37 cellular contexts compared by ENCODE assay signal in the genomic region with DNA sequence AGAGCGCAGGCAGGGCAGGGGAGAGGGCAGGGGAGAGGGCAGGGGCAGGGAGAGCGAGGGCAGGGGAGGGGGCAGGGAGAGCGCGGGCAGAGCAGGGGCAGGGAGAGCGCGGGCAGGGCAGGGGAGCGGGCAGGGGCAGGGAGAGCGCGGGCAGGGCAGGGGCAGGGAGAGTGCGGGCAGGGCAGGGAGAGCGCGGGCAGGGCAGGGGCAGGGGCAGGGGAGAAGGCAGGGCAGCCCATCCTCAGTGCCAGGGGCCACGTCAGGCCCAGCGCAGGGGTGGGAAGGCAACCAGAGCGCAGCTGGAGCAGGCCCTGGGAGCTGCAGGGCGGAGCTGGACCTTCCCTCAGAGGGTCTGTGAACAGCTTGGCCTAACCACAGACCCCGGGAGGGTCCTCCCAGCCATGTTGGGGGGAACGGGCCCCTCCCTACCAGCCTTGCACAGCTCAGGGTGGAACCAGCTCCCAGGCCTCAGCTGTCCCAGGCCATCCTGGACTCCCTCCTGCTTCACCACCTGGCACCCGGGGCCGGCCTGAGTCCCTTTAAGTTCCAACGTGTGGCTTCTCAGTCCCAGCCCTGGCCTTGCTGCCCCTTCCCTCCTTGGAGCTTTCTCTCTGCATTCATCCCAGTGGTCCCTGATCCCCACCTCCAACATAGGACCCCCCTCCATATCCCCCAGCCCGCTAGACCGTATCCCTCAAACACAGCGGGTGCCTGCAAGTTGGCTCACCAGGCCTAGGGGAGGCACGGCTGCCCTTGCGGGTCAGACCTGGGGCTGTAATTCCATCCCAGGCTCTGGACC. TPM values are rescaled to one million over a fixed set of nuclear protein-coding genes. Genes with fewer than 3 reads are reported as not detected.
A peak's percentile ranks its signal among the peaks of the same experiment; 100 is the strongest.
DNase-seq lines count a peak whose midpoint lies in the region; ATAC-seq, FAIRE-seq and TF ChIP-seq lines count a peak whose summit lies in the region.
"Had no signal": no experiment of that assay in that cellular context is flagged by ENCODE, and none has a peak within 500 bp of the region (broad histone marks: within the 10 kb centered on the region; RNA-seq: fewer than 3 reads in every experiment).

No MANE protein-coding gene starts in this region.

- in situ Hi-C loops in K562 (cut with MboI), result no loop called here

- H3K27ac Mint-ChIP-seq in H9 (0 out of 7 replicates have a peak overlapping the region, but pooled peaks of 1 of the 3 experiments have one; percentile 65), nephron (peak overlapping the region; percentile 71 to 79 (median 72)), neural progenitor cell (no peak overlapping the region)
- H3K27ac Mint-ChIP-seq: activated CD4-positive, alpha-beta T cell treated with anti-CD3 and anti-CD28 coated beads for 36 hours; activated CD8-positive, alpha-beta T cell treated with anti-CD3 and anti-CD28 coated beads, Interleukin-2, amount 10 ng/mL, durations not matched to agents 7 days and 5 days; activated naive CD4-positive, alpha-beta T cell treated with anti-CD3 and anti-CD28 coated beads, Interleukin-2, amount 50 U/mL, for 24 hours; activated T-helper 17 cell treated with anti-CD3 and anti-CD28 coated beads, Interleukin-2, amount 50 U/mL, for 72 hours; type B pancreatic cell had no signal

- H2BK5ac ChIP-seq in H9 (ENCODE audit: insufficient read length, low read length), result no peak overlapping the region

- H3K9me3 Mint-ChIP-seq in H9 (no peaks in the 10 kb centered on the region), nephron (no peaks in the 10 kb centered on the region), neural progenitor cell (no peaks in the 10 kb centered on the region)
- H3K9me3 Mint-ChIP-seq: activated naive CD4-positive, alpha-beta T cell treated with anti-CD3 and anti-CD28 coated beads, Interleukin-2, amount 50 U/mL, for 24 hours; activated T-helper 17 cell treated with anti-CD3 and anti-CD28 coated beads, Interleukin-2, amount 50 U/mL, for 72 hours; neural crest cell; type B pancreatic cell had no signal

- H3K18ac ChIP-seq in H9 (ENCODE audit: insufficient read length, low read depth, low read length), result no peak overlapping the region

- BruUV-seq in K562 (replicated peaks; lab: Mats Ljungman, UMichigan), result no TSS peak

- H2AFZ ChIP-seq in H9 (ENCODE audit: low read length) (no peak overlapping the region), K562 (ENCODE audit: low read depth, low read length) (no peak overlapping the region), neural progenitor cell (replicated peaks) (no peak overlapping the region)
- H2AFZ ChIP-seq: hepatocyte had no signal

- ATAC-seq in K562 (no peak), aorta (ENCODE audit: low FRiP score) (no peak)
- ATAC-seq: activated CD4-positive, alpha-beta T cell treated with anti-CD3 and anti-CD28 coated beads for 36 hours; activated CD8-positive, alpha-beta T cell treated with anti-CD3 and anti-CD28 coated beads, Interleukin-2, amount 10 ng/mL, durations not matched to agents 7 days and 5 days; activated T-helper 17 cell treated with anti-CD3 and anti-CD28 coated beads, Interleukin-2, amount 50 U/mL, for 72 hours; gastroesophageal sphincter had no signal

- peaks cover 75% of the 10 kb centered on the region for H3K4me1 ChIP-seq in BLaER1
- H3K4me1 ChIP-seq in H9 (ENCODE audit: insufficient read depth, low read length), result no peaks in the 10 kb centered on the region
- peaks cover 12 to 57% of the 10 kb centered on the region in 2 experiments for H3K4me1 ChIP-seq in K562 (replicated peaks in 1 of 2; ENCODE audit: control insufficient read depth in 2 of 2, insufficient read depth in 2 of 2, low read length in 2 of 2)
- H3K4me1 ChIP-seq in aorta (ENCODE audit: control insufficient read depth in 1 of 2, insufficient read depth in 2 of 2, low read length in 2 of 2), result no peaks in the 10 kb centered on the region
- peaks cover 15% of the 10 kb centered on the region for H3K4me1 ChIP-seq in neural progenitor cell

- H2BK20ac ChIP-seq in H9 (ENCODE audit: low read depth, low read length, poor library complexity, severe bottlenecking), result no peak overlapping the region

- CTCF ChIA-PET in K562 (lab: Yijun Ruan, JAX; ENCODE audit: low intra/inter-chr PET ratio), result no interaction called here

- TF ChIP-seq CTCF in H9 (conservative IDR thresholded peaks at IDR 0.05), result no peak
- TF ChIP-seq CTCF in K562 (IDR thresholded peaks at IDR 0.05 in 2 of 3, conservative IDR thresholded peaks at IDR 0.05 in 1 of 3; ENCODE audit: insufficient read depth in 2 of 3, low read depth in 1 of 3, low read length in 3 of 3), result no peak
- no peak for TF ChIP-seq CTCF in nephron (IDR thresholded peaks at IDR 0.05; ENCODE audit: unreplicated experiment in 3 of 3)
- no peak for TF ChIP-seq CTCF in neural progenitor cell (IDR thresholded peaks at IDR 0.05)

- WGBS in H9 (ENCODE audit: extremely low coverage, insufficient read length, low lambda C conversion rate), result no CpG with 5 or more reads among the region's 26 CpGs
- 46% methylated on average over 6 of the region's 26 CpGs for WGBS in K562 (ENCODE audit: insufficient coverage, low coverage, missing lambda C conversion rate)
- 81 to 87% methylated on average over 16 to 26 of the region's 26 CpGs for WGBS in aorta, 2 donors

- no peak overlapping the region for H3K27ac ChIP-seq in BLaER1
- H3K27ac ChIP-seq in H9 (ENCODE audit: insufficient read length, low read depth, low read length), result no peak overlapping the region
- H3K27ac ChIP-seq in K562 (ENCODE audit: extremely low read depth, low read depth, low read length), result no peak overlapping the region
- no peak overlapping the region for H3K27ac ChIP-seq in aorta (ENCODE audit: low read depth in 1 of 2, low read length in 2 of 2)
- no peak overlapping the region for H3K27ac ChIP-seq in neural progenitor cell
- H3K27ac ChIP-seq: colonic mucosa, hepatocyte had no signal

- no peak overlapping the region for H4K5ac ChIP-seq in H9 (ENCODE audit: insufficient read length, low read depth, low read length)

- no peak overlapping the region; a peak in 1 of 5 replicates for H3K4me3 Mint-ChIP-seq in H9
- no peak overlapping the region for H3K4me3 Mint-ChIP-seq in nephron
- no peak overlapping the region for H3K4me3 Mint-ChIP-seq in neural progenitor cell
- H3K4me3 Mint-ChIP-seq: activated CD4-positive, alpha-beta T cell treated with anti-CD3 and anti-CD28 coated beads for 36 hours; activated CD8-positive, alpha-beta T cell treated with anti-CD3 and anti-CD28 coated beads, Interleukin-2, amount 10 ng/mL, durations not matched to agents 7 days and 5 days; activated naive CD4-positive, alpha-beta T cell treated with anti-CD3 and anti-CD28 coated beads, Interleukin-2, amount 50 U/mL, for 24 hours; activated T-helper 17 cell treated with anti-CD3 and anti-CD28 coated beads, Interleukin-2, amount 50 U/mL, for 72 hours; neural crest cell; type B pancreatic cell had no signal

- H4K91ac ChIP-seq in H9 (ENCODE audit: insufficient read length, low read depth, low read length), result no peak overlapping the region

- TF ChIP-seq RAD21 in K562 (CRISPR knock-in tag; conservative IDR thresholded peaks at IDR 0.05 in 1 of 2, IDR thresholded peaks at IDR 0.05 in 1 of 2), result no peak

- TF ChIP-seq EP300 in K562 (IDR thresholded peaks at IDR 0.05; ENCODE audit: low read length), result no peak

- peaks cover 7 to 37% of the 10 kb centered on the region in 2 experiments for H3K4me1 Mint-ChIP-seq in H9
- H3K4me1 Mint-ChIP-seq in nephron, result peaks cover 29% of the 10 kb centered on the region
- peaks cover 22% of the 10 kb centered on the region for H3K4me1 Mint-ChIP-seq in neural progenitor cell
- H3K4me1 Mint-ChIP-seq: activated CD4-positive, alpha-beta T cell treated with anti-CD3 and anti-CD28 coated beads for 36 hours; activated naive CD4-positive, alpha-beta T cell treated with anti-CD3 and anti-CD28 coated beads, Interleukin-2, amount 50 U/mL, for 24 hours; activated T-helper 17 cell treated with anti-CD3 and anti-CD28 coated beads, Interleukin-2, amount 50 U/mL, for 72 hours had no signal

- H3K79me2 ChIP-seq in H9 (ENCODE audit: insufficient read depth, low read length) (no peaks in the 10 kb centered on the region), K562 (ENCODE audit: control insufficient read depth, insufficient read depth, low read length) (no peaks in the 10 kb centered on the region), neural progenitor cell (ENCODE audit: low read depth) (no peaks in the 10 kb centered on the region)
- H3K79me2 ChIP-seq: hepatocyte had no signal

- H3K23me2 ChIP-seq in H9 (ENCODE audit: insufficient read length, low read depth, low read length, poor library complexity, severe bottlenecking), result peaks cover 4% of the 10 kb centered on the region

- H3T11ph ChIP-seq in H9 (ENCODE audit: low read length), result no peak overlapping the region

- no peak overlapping the region for H3K4ac ChIP-seq in H9 (ENCODE audit: low read depth, low read length)

- H3K36me3 Mint-ChIP-seq in H9 (ENCODE audit: insufficient read depth in 1 of 3, low read depth in 3 of 3), result no peaks in the 10 kb centered on the region
- no peaks in the 10 kb centered on the region for H3K36me3 Mint-ChIP-seq in nephron (ENCODE audit: low read depth)
- no peaks in the 10 kb centered on the region for H3K36me3 Mint-ChIP-seq in neural progenitor cell
- H3K36me3 Mint-ChIP-seq: activated naive CD4-positive, alpha-beta T cell treated with anti-CD3 and anti-CD28 coated beads, Interleukin-2, amount 50 U/mL, for 24 hours; type B pancreatic cell had no signal

- TF ChIP-seq POLR2A in K562 (conservative IDR thresholded peaks at IDR 0.05), result no peak

- no peak overlapping the region for H4K8ac ChIP-seq in H9 (replicated peaks; ENCODE audit: insufficient read length, low read depth, low read length)

- no peak for FAIRE-seq in K562 (lab: Jason Lieb, UNC)
- FAIRE-seq: bronchial epithelial cell, G401.6 had no signal

- H3K27me3 ChIP-seq in BLaER1, result peaks cover 36% of the 10 kb centered on the region
- no peaks in the 10 kb centered on the region; the same call in 1 of the 2 replicates for H3K27me3 ChIP-seq in H9 (ENCODE audit: insufficient read depth, low read length)
- no peaks in the 10 kb centered on the region; a peak in 1 of 5 replicates for H3K27me3 ChIP-seq in K562 (ENCODE audit: control insufficient read depth in 2 of 2, insufficient read depth in 2 of 2, low read length in 2 of 2)
- H3K27me3 ChIP-seq in aorta (ENCODE audit: control insufficient read depth in 1 of 2, insufficient read depth in 2 of 2, low read length in 1 of 2), result no peaks in the 10 kb centered on the region
- peaks cover 28% of the 10 kb centered on the region for H3K27me3 ChIP-seq in neural progenitor cell
- H3K27me3 ChIP-seq: hepatocyte, right atrium auricular region had no signal

- H3K9me3 ChIP-seq in BLaER1 (no peaks in the 10 kb centered on the region), H9 (ENCODE audit: control insufficient read depth, low read depth, low read length) (no peaks in the 10 kb centered on the region), K562 (replicated peaks; ENCODE audit: control insufficient read depth, insufficient read depth, low read depth, low read length) (no peaks in the 10 kb centered on the region), aorta (ENCODE audit: control insufficient read depth, low read length) (no peaks in the 10 kb centered on the region), neural progenitor cell (ENCODE audit: low read depth) (no peaks in the 10 kb centered on the region)
- H3K9me3 ChIP-seq: colonic mucosa, gastroesophageal sphincter, right atrium auricular region had no signal

- H3K4me2 ChIP-seq in BLaER1 (peak overlapping the region; percentile 69), H9 (ENCODE audit: insufficient read depth, insufficient read length, low read length) (no peak overlapping the region), K562 (ENCODE audit: insufficient read depth, low read length) (no peak overlapping the region), neural progenitor cell (no peak overlapping the region)
- H3K4me2 ChIP-seq: hepatocyte had no signal

- intact Hi-C loops in K562 (cut with micrococcal nuclease), result no loop called here
- intact Hi-C loops in aorta (cut with DNase I), result no loop called here

- H3K23ac ChIP-seq in H9 (ENCODE audit: insufficient read length, low read depth, low read length), result no peak overlapping the region

- no peaks in the 10 kb centered on the region for H3K9me1 ChIP-seq in K562 (ENCODE audit: control insufficient read depth, insufficient read depth, low read length)

- no peaks in the 10 kb centered on the region for H3K36me3 ChIP-seq in BLaER1
- no peaks in the 10 kb centered on the region for H3K36me3 ChIP-seq in K562 (ENCODE audit: control insufficient read depth, insufficient read depth, low read length)
- H3K36me3 ChIP-seq in aorta (ENCODE audit: control insufficient read depth in 1 of 2, insufficient read depth in 2 of 2, low read length in 1 of 2), result no peaks in the 10 kb centered on the region
- no peaks in the 10 kb centered on the region for H3K36me3 ChIP-seq in neural progenitor cell
- H3K36me3 ChIP-seq: colonic mucosa, gastroesophageal sphincter, right atrium auricular region had no signal

- H2BK12ac ChIP-seq in H9 (ENCODE audit: insufficient read length, low read depth, low read length), result no peak overlapping the region

- DNase-seq in H9 (peak; percentile 30), K562 (ENCODE audit: extremely low read depth in 1 of 4, low spot score in 3 of 4) (no peak), T-helper 1 cell (no peak), aorta (no peak), neural progenitor cell (ENCODE audit: low spot score) (no peak), T-helper 9 cell (no peak)
- DNase-seq: ACHN; activated CD4-positive, alpha-beta T cell treated with anti-CD3 and anti-CD28 coated beads for 36 hours; activated CD8-positive, alpha-beta T cell treated with anti-CD3 and anti-CD28 coated beads, Interleukin-2, amount 10 ng/mL, durations not matched to agents 7 days and 5 days; amniotic stem cell; colonic mucosa; effector CD8-positive, alpha-beta T cell; KBM-7; mammary epithelial cell; NCI-H1105; NCI-H1930; NCI-H526 treated with DMSO at 0.1 percent for 48 hours; NK-92 treated with Interleukin-12 subunit alpha and Interleukin-12 subunit beta, amount 100 ng/mL, for 24 hours; SHP77; stimulated activated CD4-positive, alpha-beta T cell treated with anti-CD3 and anti-CD28 coated beads, Interleukin-12 subunit alpha, Interleukin-12 subunit beta, amount 100 ng/mL, for 4 hours; stimulated activated CD4-positive, alpha-beta T cell treated with anti-CD3 and anti-CD28 coated beads, Interleukin-2, amount 100 ng/mL, for 48 hours had no signal

- H3K4me3 ChIP-seq in BLaER1 (no peak overlapping the region), K562 (no peak overlapping the region), aorta (ENCODE audit: low read length in 2 of 2) (no peak overlapping the region), neural progenitor cell (no peak overlapping the region)
- H3K4me3 ChIP-seq: colonic mucosa, gastroesophageal sphincter, hepatocyte, right atrium auricular region had no signal

- H3K79me1 ChIP-seq in H9 (ENCODE audit: insufficient read depth, low read depth, low read length, poor library complexity, severe bottlenecking), result no peaks in the 10 kb centered on the region

- no peak overlapping the region for H2AK5ac ChIP-seq in H9 (ENCODE audit: insufficient read length, low read length)

- POLR2A ChIA-PET in K562 (lab: Yijun Ruan, JAX), result interaction anchor here (0.6 to 1.2 kb wide), 3 partner anchors 12 to 26 kb away, joined by 3 to 6 read pairs (median 4); no protein-coding TSS in a partner anchor

- H3K27me3 Mint-ChIP-seq in H9 (ENCODE audit: low read depth), result peaks cover 21% of the 10 kb centered on the region
- H3K27me3 Mint-ChIP-seq in nephron (ENCODE audit: low read depth), result no peaks in the 10 kb centered on the region
- peaks cover 16% of the 10 kb centered on the region for H3K27me3 Mint-ChIP-seq in neural progenitor cell (ENCODE audit: insufficient read depth, low read depth)
- H3K27me3 Mint-ChIP-seq: type B pancreatic cell had no signal

- H3K9ac ChIP-seq in BLaER1 (no peak overlapping the region), H9 (ENCODE audit: extremely low read depth, insufficient read length, low read length) (no peak overlapping the region), K562 (ENCODE audit: insufficient read depth in 1 of 2, low read depth in 2 of 2, low read length in 2 of 2) (peak overlapping the region in 1 of 2 experiments; percentile 52; a peak in 1 of 4 replicates), neural progenitor cell (no peak overlapping the region)

- H4K20me1 ChIP-seq in BLaER1 (peaks cover 20% of the 10 kb centered on the region), H9 (ENCODE audit: control insufficient read depth, insufficient read depth, insufficient read length) (no peaks in the 10 kb centered on the region), K562 (replicated peaks; ENCODE audit: control insufficient read depth, insufficient read depth, low read length) (no peaks in the 10 kb centered on the region), neural progenitor cell (ENCODE audit: low read depth) (no peaks in the 10 kb centered on the region)

- H3F3A ChIP-seq in neural progenitor cell (ENCODE audit: low read depth), result peaks cover 22% of the 10 kb centered on the region

- H3K14ac ChIP-seq in H9 (ENCODE audit: insufficient read depth, low read length), result no peak overlapping the region

- H2BK15ac ChIP-seq in H9 (ENCODE audit: low read depth, low read length), result no peak overlapping the region

- H2BK120ac ChIP-seq in H9 (ENCODE audit: low read depth, low read length, poor library complexity, severe bottlenecking), result no peak overlapping the region

- no peak overlapping the region for H3K56ac ChIP-seq in H9 (ENCODE audit: insufficient read length, low read depth, low read length)

RNA-seq across cellular contexts. Expression of a gene that starts 5.5 kb away (rescaled TPM):
- total RNA-seq in H9 (2021) (27.1 and 27.3 TPM in 2 replicates), K562 (2014; rRNA removed) (2.2 and 2.6 TPM in 2 replicates), K562 (2014; rRNA removed; fragmentation: Illumina TruSeq; extraction: Trizol) (0.38 and 0.40 TPM in 2 replicates), K562 (2015; rRNA removed; fragmentation: Illumina TruSeq; extraction: Trizol) (2.3 TPM in 2 replicates), K562 (2021) (4.1 and 4.6 TPM in 2 replicates), aorta (10 to 100 TPM; 17.4 to 22.7 TPM), neural progenitor cell (ENCODE audit: low replicate concordance) (8.1 and 13.9 TPM in 2 replicates)
- total RNA-seq in K562 (2011; cell fraction: chromatin; rRNA removed; ENCODE audit: low replicate concordance), result 6.4 and 23.8 TPM in 2 replicates
- 8.2 and 11.0 TPM in 2 replicates for total RNA-seq in K562 (2011; cell fraction: nucleolus; rRNA removed)
- 6.0 and 7.5 TPM in 2 replicates for total RNA-seq in K562 (2011; cell fraction: nucleoplasm; rRNA removed)
- polyA plus RNA-seq in K562 (2011; rRNA removed) (1.1 and 1.7 TPM in 2 replicates), K562 (2014; fragmentation: Illumina TruSeq; extraction: Trizol) (0.39 and 1.1 TPM in 2 replicates), K562 (2014; fragmentation: Nextera tagmentation; extraction: Ambion mirVana) (under 1 TPM; 0.29 to 0.58 TPM), K562 (2014; rRNA removed) (1.3 and 2.0 TPM in 2 replicates), aorta (1 to 10 TPM in 1 of 2 donors, under 1 TPM in 1; 0.50 to 2.1 TPM)
- 1.7 and 3.0 TPM in 2 replicates for polyA plus RNA-seq in K562 (2011; cell fraction: cytosol; rRNA removed)
- 4.8 and 8.1 TPM in 2 replicates for polyA plus RNA-seq in K562 (2011; cell fraction: nucleus; rRNA removed)
- 2.3 and 3.0 TPM in 2 replicates for polyA plus RNA-seq in K562 (2012)
- polyA minus RNA-seq in K562 (2011; rRNA and poly(A)+ RNA removed), result 13.0 and 13.5 TPM in 2 replicates
- 14.3 and 18.7 TPM in 2 replicates for polyA minus RNA-seq in K562 (2011; cell fraction: cytosol; rRNA and poly(A)+ RNA removed)
- polyA minus RNA-seq in K562 (2011; cell fraction: nucleus; rRNA and poly(A)+ RNA removed), result 4.2 and 5.1 TPM in 2 replicates

RNA-seq across cellular contexts. Expression of a gene that starts 24.8 kb away (rescaled TPM):
- total RNA-seq in H9 (2021), result not detected in 2 replicates
- total RNA-seq in K562 (2011; cell fraction: chromatin; rRNA removed; ENCODE audit: low replicate concordance), result not detected in 2 replicates
- not detected in 2 replicates for total RNA-seq in K562 (2011; cell fraction: nucleolus; rRNA removed)
- total RNA-seq in K562 (2011; cell fraction: nucleoplasm; rRNA removed), result not detected in 2 replicates
- not detected in 2 replicates for total RNA-seq in K562 (2014; rRNA removed)
- not detected in 2 replicates for total RNA-seq in K562 (2014; rRNA removed; fragmentation: Illumina TruSeq; extraction: Trizol)
- not detected in 2 replicates for total RNA-seq in K562 (2015; rRNA removed; fragmentation: Illumina TruSeq; extraction: Trizol)
- not detected in 2 replicates for total RNA-seq in K562 (2021)
- not detected in 2 replicates for polyA plus RNA-seq in K562 (2011; rRNA removed)
- not detected in 2 replicates for polyA plus RNA-seq in K562 (2011; cell fraction: cytosol; rRNA removed)
- polyA plus RNA-seq in K562 (2011; cell fraction: nucleus; rRNA removed), result not detected in 2 replicates
- polyA plus RNA-seq in K562 (2012), result not detected in 2 replicates
- not detected in 2 replicates for polyA plus RNA-seq in K562 (2014; fragmentation: Illumina TruSeq; extraction: Trizol)
- polyA plus RNA-seq in K562 (2014; fragmentation: Nextera tagmentation; extraction: Ambion mirVana), result not detected
- not detected in 2 replicates for polyA plus RNA-seq in K562 (2014; rRNA removed)
- not detected in 2 replicates for polyA minus RNA-seq in K562 (2011; rRNA and poly(A)+ RNA removed)
- not detected in 2 replicates for polyA minus RNA-seq in K562 (2011; cell fraction: cytosol; rRNA and poly(A)+ RNA removed)
- not detected in 2 replicates for polyA minus RNA-seq in K562 (2011; cell fraction: nucleus; rRNA and poly(A)+ RNA removed)
- not detected for total RNA-seq in aorta
- polyA plus RNA-seq in aorta, result under 1 TPM in 1 of 2 donors, not detected in 1; 0.38 TPM
- total RNA-seq in neural progenitor cell (ENCODE audit: low replicate concordance), result not detected in 2 replicates
- total RNA-seq: activated CD8-positive, alpha-beta T cell treated with anti-CD3 and anti-CD28 coated beads, Interleukin-2, amount 10 ng/mL, durations not matched to agents 7 days and 5 days; bronchial epithelial cell; colonic mucosa; gastroesophageal sphincter; hepatocyte; HT-29; M059J; mammary epithelial cell; neural crest cell; right atrium auricular region; subcutaneous adipose tissue; T-helper 2 cell treated with Interferon-gamma antibody and Interleukin-4, amounts not matched to agents 100 ng/mL and 5 ng/mL, for 36 hours had no signal
- polyA plus RNA-seq: BJ, mammary epithelial cell had no signal

RNA-seq across cellular contexts. Expression of a gene that starts 28.5 kb away (rescaled TPM):
- total RNA-seq in H9 (2021) (94.1 and 98.4 TPM in 2 replicates), K562 (2014; rRNA removed) (54.7 and 69.8 TPM in 2 replicates), K562 (2014; rRNA removed; fragmentation: Illumina TruSeq; extraction: Trizol) (60.6 and 66.7 TPM in 2 replicates), K562 (2015; rRNA removed; fragmentation: Illumina TruSeq; extraction: Trizol) (74.6 and 76.2 TPM in 2 replicates), K562 (2021) (94.2 and 95.4 TPM in 2 replicates), aorta (100 to 1,000 TPM in 1 of 2 donors, 10 to 100 TPM in 1; 91.2 to 110 TPM), neural progenitor cell (ENCODE audit: low replicate concordance) (66.6 and 80.1 TPM in 2 replicates)
- 66.8 and 118 TPM in 2 replicates for total RNA-seq in K562 (2011; cell fraction: chromatin; rRNA removed; ENCODE audit: low replicate concordance)
- total RNA-seq in K562 (2011; cell fraction: nucleolus; rRNA removed), result 62.7 and 66.1 TPM in 2 replicates
- total RNA-seq in K562 (2011; cell fraction: nucleoplasm; rRNA removed), result 60.7 and 71.2 TPM in 2 replicates
- polyA plus RNA-seq in K562 (2011; rRNA removed) (97.8 and 117 TPM in 2 replicates), K562 (2014; fragmentation: Illumina TruSeq; extraction: Trizol) (112 and 115 TPM in 2 replicates), K562 (2014; fragmentation: Nextera tagmentation; extraction: Ambion mirVana) (1 to 10 TPM; 1.9 to 9.3 TPM), K562 (2014; rRNA removed) (98.5 and 99.5 TPM in 2 replicates), aorta (100 to 1,000 TPM in 1 of 2 donors, 10 to 100 TPM in 1; 89.8 to 112 TPM)
- polyA plus RNA-seq in K562 (2011; cell fraction: cytosol; rRNA removed), result 109 and 128 TPM in 2 replicates
- 76.7 and 81.1 TPM in 2 replicates for polyA plus RNA-seq in K562 (2011; cell fraction: nucleus; rRNA removed)
- polyA plus RNA-seq in K562 (2012), result 73.1 and 95.5 TPM in 2 replicates
- 48.0 and 69.0 TPM in 2 replicates for polyA minus RNA-seq in K562 (2011; rRNA and poly(A)+ RNA removed)
- polyA minus RNA-seq in K562 (2011; cell fraction: cytosol; rRNA and poly(A)+ RNA removed), result 69.2 and 82.6 TPM in 2 replicates
- polyA minus RNA-seq in K562 (2011; cell fraction: nucleus; rRNA and poly(A)+ RNA removed), result 18.4 and 23.2 TPM in 2 replicates

RNA-seq across cellular contexts. Expression of a gene that starts 58.4 kb away (rescaled TPM):
- total RNA-seq in H9 (2021) (42.9 and 43.0 TPM in 2 replicates), K562 (2014; rRNA removed) (31.3 and 41.1 TPM in 2 replicates), K562 (2014; rRNA removed; fragmentation: Illumina TruSeq; extraction: Trizol) (10.3 and 13.4 TPM in 2 replicates), K562 (2015; rRNA removed; fragmentation: Illumina TruSeq; extraction: Trizol) (28.4 and 29.5 TPM in 2 replicates), K562 (2021) (42.3 and 42.8 TPM in 2 replicates), aorta (10 to 100 TPM; 34.6 to 38.1 TPM), neural progenitor cell (ENCODE audit: low replicate concordance) (17.2 and 37.9 TPM in 2 replicates)
- total RNA-seq in K562 (2011; cell fraction: chromatin; rRNA removed; ENCODE audit: low replicate concordance), result 54.4 and 105 TPM in 2 replicates
- 56.5 and 57.4 TPM in 2 replicates for total RNA-seq in K562 (2011; cell fraction: nucleolus; rRNA removed)
- total RNA-seq in K562 (2011; cell fraction: nucleoplasm; rRNA removed), result 36.4 and 43.2 TPM in 2 replicates
- polyA plus RNA-seq in K562 (2011; rRNA removed) (22.4 and 23.4 TPM in 2 replicates), K562 (2014; fragmentation: Illumina TruSeq; extraction: Trizol) (21.8 and 27.2 TPM in 2 replicates), K562 (2014; fragmentation: Nextera tagmentation; extraction: Ambion mirVana) (under 1 TPM; 0.95 to 0.99 TPM), K562 (2014; rRNA removed) (25.5 and 26.3 TPM in 2 replicates), aorta (10 to 100 TPM; 16.2 to 17.2 TPM)
- polyA plus RNA-seq in K562 (2011; cell fraction: cytosol; rRNA removed), result 25.9 and 38.5 TPM in 2 replicates
- polyA plus RNA-seq in K562 (2011; cell fraction: nucleus; rRNA removed), result 42.6 and 52.5 TPM in 2 replicates
- 28.8 and 29.1 TPM in 2 replicates for polyA plus RNA-seq in K562 (2012)
- polyA minus RNA-seq in K562 (2011; rRNA and poly(A)+ RNA removed), result 17.3 and 29.6 TPM in 2 replicates
- polyA minus RNA-seq in K562 (2011; cell fraction: cytosol; rRNA and poly(A)+ RNA removed), result 26.0 and 31.4 TPM in 2 replicates
- 10.2 and 12.2 TPM in 2 replicates for polyA minus RNA-seq in K562 (2011; cell fraction: nucleus; rRNA and poly(A)+ RNA removed)
